8 cellular contexts compared by ENCODE assay signal in the genomic region with DNA sequence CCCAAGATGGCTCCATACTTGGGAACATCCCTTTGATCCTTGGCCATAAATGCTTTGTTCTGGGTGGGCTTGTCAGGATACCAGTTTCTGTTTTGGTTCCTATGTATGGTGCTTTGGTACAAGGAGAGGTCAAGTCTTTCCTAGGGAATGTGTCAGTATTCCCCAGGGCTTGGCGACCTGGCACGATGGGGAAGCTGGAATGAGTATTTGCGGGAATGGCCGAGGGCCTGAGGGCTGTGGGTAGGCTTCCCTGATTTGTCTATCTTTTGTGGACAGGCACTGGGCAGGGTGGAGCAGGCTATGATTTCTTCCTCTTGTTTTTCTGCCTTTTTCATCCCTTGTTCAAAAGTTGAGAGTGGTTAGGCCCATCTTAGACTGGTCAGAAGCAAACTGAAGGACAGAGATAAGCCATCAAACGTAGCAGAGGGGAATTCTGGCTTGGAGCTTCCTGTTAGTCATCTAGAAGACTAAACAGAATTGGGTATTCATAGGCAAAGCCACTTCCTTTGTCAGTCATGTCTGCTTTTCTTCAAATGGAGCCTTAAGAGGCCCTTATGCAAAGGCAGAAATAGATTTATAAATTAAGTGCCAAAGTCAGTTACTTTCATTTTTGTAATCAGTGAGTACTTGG. TPM values are rescaled to one million over a fixed set of nuclear protein-coding genes. Genes with fewer than 3 reads are reported as not detected.
DNase-seq lines count a peak whose midpoint lies in the region; ATAC-seq, FAIRE-seq and TF ChIP-seq lines count a peak whose summit lies in the region.

No MANE protein-coding gene starts in this region.

- no TSS peak for BruUV-seq in K562 (replicated peaks; lab: Mats Ljungman, UMichigan)

- TF ChIP-seq CTCF in K562 (IDR thresholded peaks at IDR 0.05 in 2 of 3, conservative IDR thresholded peaks at IDR 0.05 in 1 of 3; ENCODE audit: insufficient read depth in 2 of 3, low read depth in 1 of 3, low read length in 3 of 3) (no peak), RWPE1 (conservative IDR thresholded peaks at IDR 0.05; ENCODE audit: low read depth) (no peak)

- no peak for TF ChIP-seq POLR2A in K562 (conservative IDR thresholded peaks at IDR 0.05)

- TF ChIP-seq EP300 in K562 (IDR thresholded peaks at IDR 0.05; ENCODE audit: low read length) = no peak; the same call in 1 of the 2 replicates

- POLR2A ChIA-PET in K562 (lab: Yijun Ruan, JAX) = interaction anchor here (1.0 kb wide), 1 partner anchor 9 kb away, joined by 3 read pairs; no protein-coding TSS in a partner anchor
- POLR2A ChIA-PET in RWPE1 (lab: Yijun Ruan, JAX; ENCODE audit: low non-redundant PET) = no interaction called here

- peak; percentile 43 for ATAC-seq in GM21367 (IDR thresholded peaks at IDR 0.05; ENCODE audit: unreplicated experiment)
- ATAC-seq in HG03571 (IDR thresholded peaks at IDR 0.05; ENCODE audit: unreplicated experiment) = peak; percentile 48
- ATAC-seq in K562 = peak; percentile 72
- peak; percentile 79 for ATAC-seq in stimulated activated naive CD8-positive, alpha-beta T cell treated with anti-CD3 and anti-CD28 coated beads, Interleukin-15, amount 100 ng/mL, for 72 hours

- intact Hi-C loops in K562 (cut with micrococcal nuclease) = no loop called here

- H3K4me3 Mint-ChIP-seq in stimulated activated naive CD8-positive, alpha-beta T cell treated with anti-CD3 and anti-CD28 coated beads, Interleukin-15, amount 100 ng/mL, for 72 hours = peak overlapping the region; percentile 77 to 80

- peaks cover 100% of the 10 kb centered on the region for H3K4me1 Mint-ChIP-seq in stimulated activated naive CD8-positive, alpha-beta T cell treated with anti-CD3 and anti-CD28 coated beads, Interleukin-15, amount 100 ng/mL, for 72 hours

- no peaks in the 10 kb centered on the region for H3K9me1 ChIP-seq in K562 (ENCODE audit: control insufficient read depth, insufficient read depth, low read length)

- no peaks in the 10 kb centered on the region for H3K27me3 Mint-ChIP-seq in stimulated activated naive CD8-positive, alpha-beta T cell treated with anti-CD3 and anti-CD28 coated beads, Interleukin-15, amount 100 ng/mL, for 72 hours

- no peak overlapping the region for H3K4me3 ChIP-seq in K562

- H3K9me3 ChIP-seq in K562 (replicated peaks; ENCODE audit: control insufficient read depth, insufficient read depth, low read depth, low read length) = no peaks in the 10 kb centered on the region

- no peak overlapping the region for H3K9ac ChIP-seq in K562 (ENCODE audit: insufficient read depth in 1 of 2, low read depth in 2 of 2, low read length in 2 of 2)

- 6% methylated on average over 5 of the region's 5 CpGs for WGBS in K562 (ENCODE audit: insufficient coverage, low coverage, missing lambda C conversion rate)

- DNase-seq in EL (peak; percentile 79), K562 (ENCODE audit: extremely low read depth in 1 of 4, low spot score in 3 of 4) (peak; percentile 21 to 66 (median 34)), NCI-H82 (lab: John Stamatoyannopoulos, UW) (no peak), GDM1 (lab: John Stamatoyannopoulos, UW) (no peak), RWPE1 (ENCODE audit: low spot score) (no peak)
- DNase-seq in stimulated activated naive CD8-positive, alpha-beta T cell treated with anti-CD3 and anti-CD28 coated beads, Interleukin-15, amount 100 ng/mL, for 72 hours = peak in 1 of 2 donors; percentile 43

- H3K4me1 ChIP-seq in K562 (replicated peaks in 1 of 2; ENCODE audit: control insufficient read depth in 2 of 2, insufficient read depth in 2 of 2, low read length in 2 of 2) = peaks cover 11 to 44% of the 10 kb centered on the region in 2 experiments

- no peaks in the 10 kb centered on the region; the same call in 1 of the 3 replicates for H3K79me2 ChIP-seq in K562 (ENCODE audit: control insufficient read depth, insufficient read depth, low read length)

- FAIRE-seq in K562 (lab: Jason Lieb, UNC) = peak; percentile 81

- peak overlapping the region; percentile 24; the same call in 1 of the 2 replicates for H2AFZ ChIP-seq in K562 (ENCODE audit: low read depth, low read length)

- TF ChIP-seq RAD21 in K562 (CRISPR knock-in tag; conservative IDR thresholded peaks at IDR 0.05 in 1 of 2, IDR thresholded peaks at IDR 0.05 in 1 of 2) = no peak

- H3K9me3 Mint-ChIP-seq in stimulated activated naive CD8-positive, alpha-beta T cell treated with anti-CD3 and anti-CD28 coated beads, Interleukin-15, amount 100 ng/mL, for 72 hours = no peaks in the 10 kb centered on the region

- no peaks in the 10 kb centered on the region for H3K27me3 ChIP-seq in K562 (ENCODE audit: control insufficient read depth in 2 of 2, insufficient read depth in 2 of 2, low read length in 2 of 2)

- peak overlapping the region; percentile 96 to 98 for H3K27ac Mint-ChIP-seq in stimulated activated naive CD8-positive, alpha-beta T cell treated with anti-CD3 and anti-CD28 coated beads, Interleukin-15, amount 100 ng/mL, for 72 hours

- CTCF ChIA-PET in K562 (lab: Yijun Ruan, JAX; ENCODE audit: low intra/inter-chr PET ratio) (no interaction called here), RWPE1 (lab: Yijun Ruan, JAX) (interaction anchor here (1.6 kb wide), 1 partner anchor 420 kb away, joined by 5 read pairs; no protein-coding TSS in a partner anchor)

- H4K20me1 ChIP-seq in K562 (replicated peaks; ENCODE audit: control insufficient read depth, insufficient read depth, low read length) = peaks cover 7% of the 10 kb centered on the region; the same call in 1 of the 2 replicates

- H3K36me3 ChIP-seq in K562 (ENCODE audit: control insufficient read depth, insufficient read depth, low read length) = no peaks in the 10 kb centered on the region

- H3K4me2 ChIP-seq in K562 (ENCODE audit: insufficient read depth, low read length) = peak overlapping the region; percentile 51

- in situ Hi-C loops in K562 (cut with MboI) = no loop called here

- peak overlapping the region; percentile 54; the same call in 2 of the 3 replicates for H3K27ac ChIP-seq in K562 (ENCODE audit: extremely low read depth, low read depth, low read length)
- no peak overlapping the region for H3K27ac ChIP-seq in RWPE1

TF ChIP-seq in K562, 482 proteins besides CTCF, POLR2A, EP300 and RAD21 (continues in another document):
- TF ChIP-seq MYBL2 (IDR thresholded peaks at IDR 0.05; ENCODE audit: low read depth) (no peak), MYBL2 (CRISPR knock-in tag; IDR thresholded peaks at IDR 0.05; ENCODE audit: borderline replicate concordance) (no peak), ZNF253 (CRISPR knock-in tag; conservative IDR thresholded peaks at IDR 0.05) (no peak), GATAD2B (IDR thresholded peaks at IDR 0.05; ENCODE audit: borderline replicate concordance) (no peak)
- TF ChIP-seq, protein P1, sequence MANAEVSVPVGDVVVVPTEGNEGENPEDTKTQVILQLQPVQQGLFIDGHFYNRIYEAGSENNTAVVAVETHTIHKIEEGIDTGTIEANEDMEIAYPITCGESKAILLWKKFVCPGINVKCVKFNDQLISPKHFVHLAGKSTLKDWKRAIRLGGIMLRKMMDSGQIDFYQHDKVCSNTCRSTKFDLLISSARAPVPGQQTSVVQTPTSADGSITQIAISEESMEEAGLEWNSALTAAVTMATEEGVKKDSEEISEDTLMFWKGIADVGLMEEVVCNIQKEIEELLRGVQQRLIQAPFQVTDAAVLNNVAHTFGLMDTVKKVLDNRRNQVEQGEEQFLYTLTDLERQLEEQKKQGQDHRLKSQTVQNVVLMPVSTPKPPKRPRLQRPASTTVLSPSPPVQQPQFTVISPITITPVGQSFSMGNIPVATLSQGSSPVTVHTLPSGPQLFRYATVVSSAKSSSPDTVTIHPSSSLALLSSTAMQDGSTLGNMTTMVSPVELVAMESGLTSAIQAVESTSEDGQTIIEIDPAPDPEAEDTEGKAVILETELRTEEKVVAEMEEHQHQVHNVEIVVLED (CRISPR knock-in tag; IDR thresholded peaks at IDR 0.05) = 0 out of 2 replicates have a peak, but pooled peaks have one; percentile 23
- TF ChIP-seq, protein P2, sequence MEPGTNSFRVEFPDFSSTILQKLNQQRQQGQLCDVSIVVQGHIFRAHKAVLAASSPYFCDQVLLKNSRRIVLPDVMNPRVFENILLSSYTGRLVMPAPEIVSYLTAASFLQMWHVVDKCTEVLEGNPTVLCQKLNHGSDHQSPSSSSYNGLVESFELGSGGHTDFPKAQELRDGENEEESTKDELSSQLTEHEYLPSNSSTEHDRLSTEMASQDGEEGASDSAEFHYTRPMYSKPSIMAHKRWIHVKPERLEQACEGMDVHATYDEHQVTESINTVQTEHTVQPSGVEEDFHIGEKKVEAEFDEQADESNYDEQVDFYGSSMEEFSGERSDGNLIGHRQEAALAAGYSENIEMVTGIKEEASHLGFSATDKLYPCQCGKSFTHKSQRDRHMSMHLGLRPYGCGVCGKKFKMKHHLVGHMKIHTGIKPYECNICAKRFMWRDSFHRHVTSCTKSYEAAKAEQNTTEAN (CRISPR knock-in tag; IDR thresholded peaks at IDR 0.05) = no peak

RNA-seq across cellular contexts. Expression of a gene that starts 13.7 kb away (rescaled TPM):
- total RNA-seq in K562 (2011; cell fraction: chromatin; rRNA removed; ENCODE audit: low replicate concordance) = 21.2 and 25.8 TPM in 2 replicates
- 10.1 and 11.8 TPM in 2 replicates for total RNA-seq in K562 (2011; cell fraction: nucleolus; rRNA removed)
- total RNA-seq in K562 (2011; cell fraction: nucleoplasm; rRNA removed) = 10.5 and 17.9 TPM in 2 replicates
- total RNA-seq in K562 (2014; rRNA removed) = 23.2 and 23.7 TPM in 2 replicates
- 20.2 and 20.5 TPM in 2 replicates for total RNA-seq in K562 (2014; rRNA removed; fragmentation: Illumina TruSeq; extraction: Trizol)
- total RNA-seq in K562 (2015; rRNA removed; fragmentation: Illumina TruSeq; extraction: Trizol) = 39.9 and 42.6 TPM in 2 replicates
- total RNA-seq in K562 (2021) = 28.2 and 29.1 TPM in 2 replicates
- polyA plus RNA-seq in K562 (2011; rRNA removed) = 9.8 and 35.1 TPM in 2 replicates
- polyA plus RNA-seq in K562 (2011; cell fraction: cytosol; rRNA removed) = 7.3 and 32.1 TPM in 2 replicates
- polyA plus RNA-seq in K562 (2011; cell fraction: nucleus; rRNA removed) = 25.0 and 96.7 TPM in 2 replicates
- 26.6 and 45.1 TPM in 2 replicates for polyA plus RNA-seq in K562 (2012)
- 18.2 and 20.7 TPM in 2 replicates for polyA plus RNA-seq in K562 (2014; fragmentation: Illumina TruSeq; extraction: Trizol)
- polyA plus RNA-seq in K562 (2014; fragmentation: Nextera tagmentation; extraction: Ambion mirVana) = 1 to 10 TPM; 4.5 to 9.0 TPM
- polyA plus RNA-seq in K562 (2014; rRNA removed) = 14.0 and 16.5 TPM in 2 replicates
- polyA minus RNA-seq in K562 (2011; rRNA and poly(A)+ RNA removed) = 30.6 and 103 TPM in 2 replicates
- 14.0 and 36.2 TPM in 2 replicates for polyA minus RNA-seq in K562 (2011; cell fraction: cytosol; rRNA and poly(A)+ RNA removed)
- polyA minus RNA-seq in K562 (2011; cell fraction: nucleus; rRNA and poly(A)+ RNA removed) = 30.3 and 123 TPM in 2 replicates

Comparison
In these comparisons a context has a peak if more than half of its experiments do, and no peak if none do; other contexts are left out.
1. DNase-seq: peak in EL (single experiment) and K562 (4 of 4); none in NCI-H82 (single experiment), GDM1 (single experiment) and RWPE1 (single experiment).
2. Peak in every context shown above with its lines, with median percentiles within 50 percentile points of each other: ATAC-seq.